In genomic region chr13:74046461-74046860, GRCh38 we compare ENCODE assay signal across 1 cellular context.
TF ChIP-seq lines count a peak whose summit lies in the region.

No MANE protein-coding gene starts in this region.

TF ChIP-seq in GM12878, 131 proteins besides CTCF, POLR2A, EP300 and RAD21 (continued from another document):
- TF ChIP-seq PRDM15 (CRISPR knock-in tag; IDR thresholded peaks at IDR 0.05): no peak
- no peak for TF ChIP-seq ZNF217 (IDR thresholded peaks at IDR 0.05)
- no peak for TF ChIP-seq ZBTB40 (IDR thresholded peaks at IDR 0.05; ENCODE audit: borderline replicate concordance)
- no peak for TF ChIP-seq SRF (IDR thresholded peaks at IDR 0.05; ENCODE audit: low read depth in 2 of 2, low read length in 2 of 2)
- no peak for TF ChIP-seq CHD2 (IDR thresholded peaks at IDR 0.05; ENCODE audit: borderline replicate concordance, low read depth, low read length)
TF ChIP-seq in GM12878: peak in this region for 0.
